8 cellular contexts compared by ENCODE assay signal in the genomic region with DNA sequence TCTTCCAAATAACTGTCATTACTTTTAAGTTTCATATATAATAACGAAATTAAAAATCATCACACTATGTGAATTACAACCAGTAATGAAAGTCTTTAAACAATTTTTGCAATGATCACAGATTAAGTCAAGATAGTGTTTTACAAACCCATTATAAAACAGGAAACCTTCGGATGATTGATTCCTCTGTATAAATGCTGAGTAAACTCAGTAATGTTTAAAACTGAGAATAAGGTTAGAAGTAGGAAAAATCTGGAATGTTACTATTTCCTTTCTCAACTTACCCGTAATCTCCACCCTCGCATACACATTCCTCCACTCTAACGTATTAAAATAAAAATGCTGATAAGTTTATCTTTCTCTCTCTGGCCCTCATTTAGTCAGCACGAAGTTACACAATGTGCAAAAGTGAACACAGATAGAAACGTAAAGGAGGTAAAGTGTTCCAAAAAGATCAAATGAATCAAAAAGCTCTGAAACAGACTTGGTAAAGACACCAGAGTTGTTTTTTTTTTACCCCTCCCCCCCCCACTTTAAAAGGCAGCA. TPM values are rescaled to one million over a fixed set of nuclear protein-coding genes. Genes with fewer than 3 reads are reported as not detected.
DNase-seq lines count a peak whose midpoint lies in the region; ATAC-seq, FAIRE-seq and TF ChIP-seq lines count a peak whose summit lies in the region.

No MANE protein-coding gene starts in this region.

- H2AK5ac ChIP-seq in neuronal stem cell (ENCODE audit: low read depth, low read length) = no peak overlapping the region

- DNase-seq in CD4-positive, alpha-beta memory T cell = no peak
- DNase-seq in neuronal stem cell (ENCODE audit: low spot score) = no peak
- no peak for DNase-seq in NCI-H748 treated with DMSO at 0.1 percent for 48 hours (lab: John Stamatoyannopoulos, UW)

- no peaks in the 10 kb centered on the region for H3K27me3 Mint-ChIP-seq in CD4-positive, alpha-beta memory T cell

- H3F3A ChIP-seq in OCI-LY1 (ENCODE audit: insufficient read depth, low read length) = no peaks in the 10 kb centered on the region

- POLR2A ChIA-PET in CD4-positive, alpha-beta memory T cell (lab: Charles Lee; ENCODE audit: partially characterized antibody) = interaction anchor here (1.0 to 6.8 kb wide), 8 partner anchors 13 to 178 kb away, joined by 3 to 233 read pairs (median 14); a partner anchor contains a TSS

- no CpG with 5 or more reads among the region's 7 CpGs for WGBS in neuronal stem cell (ENCODE audit: extremely low coverage in 2 of 2, insufficient read length in 2 of 2, insufficient replicate concordance in 1 of 2), 2 donors

- H2BK120ac ChIP-seq in neuronal stem cell (ENCODE audit: low read depth, low read length) = no peak overlapping the region

- no peak overlapping the region for H2BK15ac ChIP-seq in neuronal stem cell (ENCODE audit: low read length)

- peaks cover 3% of the 10 kb centered on the region for H3K79me1 ChIP-seq in neuronal stem cell (ENCODE audit: low read depth, low read length)

- H3K27ac Mint-ChIP-seq in CD4-positive, alpha-beta memory T cell = peak overlapping the region; percentile 98 to 100 (median 100)

- H3K14ac ChIP-seq in neuronal stem cell (ENCODE audit: low read length) = no peak overlapping the region

- peaks cover 46% of the 10 kb centered on the region for H3K4me1 ChIP-seq in CD4-positive, alpha-beta memory T cell (ENCODE audit: insufficient read depth, low read length)
- H3K4me1 ChIP-seq in OCI-LY1 (ENCODE audit: insufficient read depth, low read length, severe bottlenecking) = peaks cover 26% of the 10 kb centered on the region
- H3K4me1 ChIP-seq in neuronal stem cell (ENCODE audit: control insufficient read depth in 2 of 2, insufficient read depth in 1 of 2, low read depth in 1 of 2, low read length in 2 of 2) = peaks cover 0 to 2% of the 10 kb centered on the region in 2 donors

- intact Hi-C loops in CD4-positive, alpha-beta memory T cell (cut with micrococcal nuclease) = loop anchor here (2.0 kb wide), 3 partner anchors 25 to 1923 kb away; a partner anchor contains a TSS

- no peak overlapping the region for H3K23ac ChIP-seq in neuronal stem cell (ENCODE audit: low read depth, low read length, poor library complexity)

- H4K8ac ChIP-seq in neuronal stem cell (ENCODE audit: low read depth, low read length) = no peak overlapping the region

- CTCF ChIA-PET in CD4-positive, alpha-beta memory T cell (lab: Charles Lee; ENCODE audit: partially characterized antibody) = interaction anchor here (0.6 to 5.2 kb wide), 6 partner anchors 16 to 85 kb away, joined by 3 to 60 read pairs (median 16); a partner anchor contains a TSS

- 0 out of 2 replicates have a peak, but pooled peaks cover 2% of the 10 kb centered on the region for H4K20me1 ChIP-seq in OCI-LY1 (ENCODE audit: insufficient read depth, low read length)

- FAIRE-seq in endometrium (lab: Jason Lieb, UNC) = peak; percentile 15

- ATAC-seq in HG02610 (IDR thresholded peaks at IDR 0.05; ENCODE audit: unreplicated experiment) = no peak
- no peak for ATAC-seq in HG03520 (IDR thresholded peaks at IDR 0.05; ENCODE audit: unreplicated experiment)
- ATAC-seq in GM19395 (IDR thresholded peaks at IDR 0.05; ENCODE audit: unreplicated experiment) = no peak

- peaks cover 33 to 51% of the 10 kb centered on the region in 2 donors for H3K36me3 Mint-ChIP-seq in CD4-positive, alpha-beta memory T cell

- no peak overlapping the region for H3K4ac ChIP-seq in neuronal stem cell (ENCODE audit: low read length)

- no peak overlapping the region for H3K18ac ChIP-seq in neuronal stem cell (ENCODE audit: low read length)

- peak overlapping the region; percentile 83 for H3K4me2 ChIP-seq in OCI-LY1 (ENCODE audit: low read length)
- H3K4me2 ChIP-seq in neuronal stem cell (ENCODE audit: insufficient read depth, low read length, poor library complexity, severe bottlenecking) = peak overlapping the region; percentile 32

- TF ChIP-seq CTCF in OCI-LY1 (IDR thresholded peaks at IDR 0.05; ENCODE audit: low read length) = no peak

- no peaks in the 10 kb centered on the region for H3K9me3 ChIP-seq in CD4-positive, alpha-beta memory T cell (ENCODE audit: control insufficient read depth in 1 of 2, low read length in 2 of 2)
- no peaks in the 10 kb centered on the region for H3K9me3 ChIP-seq in OCI-LY1 (ENCODE audit: low read length)
- H3K9me3 ChIP-seq in neuronal stem cell (replicated peaks in 1 of 2; ENCODE audit: control insufficient read depth in 2 of 2, insufficient read depth in 1 of 2, low read depth in 1 of 2, low read length in 2 of 2) = peaks cover 0 to 5% of the 10 kb centered on the region in 2 donors

- peaks cover 14% of the 10 kb centered on the region for H3K36me3 ChIP-seq in CD4-positive, alpha-beta memory T cell (ENCODE audit: insufficient read depth, low read length)
- H3K36me3 ChIP-seq in OCI-LY1 (ENCODE audit: insufficient read depth, low read length) = peaks cover 34% of the 10 kb centered on the region
- peaks cover 5 to 51% of the 10 kb centered on the region in 2 donors for H3K36me3 ChIP-seq in neuronal stem cell (replicated peaks in 1 of 2; ENCODE audit: control insufficient read depth in 2 of 2, insufficient read depth in 2 of 2, low read length in 2 of 2)

- H3K4me3 ChIP-seq in CD4-positive, alpha-beta memory T cell (ENCODE audit: low read length in 2 of 2) = peak overlapping the region; percentile 92 to 95
- H3K4me3 ChIP-seq in OCI-LY1 (ENCODE audit: low read depth, low read length, poor library complexity, severe bottlenecking) (peak overlapping the region; percentile 99), neuronal stem cell (ENCODE audit: low read length in 2 of 2) (peak overlapping the region in 1 of 2 donors; percentile 88)

- peaks cover 51% of the 10 kb centered on the region for H3K79me2 ChIP-seq in OCI-LY1 (ENCODE audit: insufficient read depth, low read length)

- H3K27ac ChIP-seq in CD4-positive, alpha-beta memory T cell (ENCODE audit: low read depth, low read length) = peak overlapping the region; percentile 96
- H3K27ac ChIP-seq in OCI-LY1 (ENCODE audit: low read depth, low read length, poor library complexity, severe bottlenecking) (no peak overlapping the region), neuronal stem cell (replicated peaks; ENCODE audit: low read length) (no peak overlapping the region)

- no peak overlapping the region for H2AFZ ChIP-seq in OCI-LY1 (ENCODE audit: low read length)
- H2AFZ ChIP-seq in neuronal stem cell (ENCODE audit: low read length) = no peak overlapping the region

- H3K9ac ChIP-seq in OCI-LY1 (ENCODE audit: low read length) = peak overlapping the region; percentile 97
- H3K9ac ChIP-seq in neuronal stem cell (ENCODE audit: low read depth, low read length, poor library complexity) = no peak overlapping the region

- peak overlapping the region; percentile 97 to 100 (median 99) for H3K4me3 Mint-ChIP-seq in CD4-positive, alpha-beta memory T cell

- no peak overlapping the region for H2BK5ac ChIP-seq in neuronal stem cell (ENCODE audit: low read length)

- H4K91ac ChIP-seq in neuronal stem cell (ENCODE audit: low read depth, low read length, poor library complexity) = no peak overlapping the region

- peaks cover 28 to 76% (median 45%) of the 10 kb centered on the region in 4 donors for H3K4me1 Mint-ChIP-seq in CD4-positive, alpha-beta memory T cell

- H3K9me3 Mint-ChIP-seq in CD4-positive, alpha-beta memory T cell = no peaks in the 10 kb centered on the region

- H2BK12ac ChIP-seq in neuronal stem cell (ENCODE audit: low read length) = no peak overlapping the region

- H3K27me3 ChIP-seq in CD4-positive, alpha-beta memory T cell (ENCODE audit: insufficient read depth, low read length) = no peaks in the 10 kb centered on the region
- no peaks in the 10 kb centered on the region for H3K27me3 ChIP-seq in OCI-LY1 (ENCODE audit: insufficient read depth, low read length)
- no peaks in the 10 kb centered on the region for H3K27me3 ChIP-seq in neuronal stem cell (ENCODE audit: control insufficient read depth in 3 of 3, insufficient read depth in 3 of 3, low read depth in 1 of 3, low read length in 3 of 3)

- H3K9me2 ChIP-seq in OCI-LY1 (ENCODE audit: low read depth, low read length) = no peaks in the 10 kb centered on the region

RNA-seq across cellular contexts. Expression of a gene that starts 1.6 kb away (rescaled TPM):
- 100 to 1,000 TPM; 118 to 121 TPM for total RNA-seq in CD4-positive, alpha-beta memory T cell
- 10 to 100 TPM; 15.0 to 30.2 TPM for polyA plus RNA-seq in CD4-positive, alpha-beta memory T cell
- polyA plus RNA-seq in neuronal stem cell (2013, experiment 1 of 2) = 27.6 TPM
- polyA plus RNA-seq in neuronal stem cell (2013, experiment 2 of 2) = 28.0 TPM

RNA-seq across cellular contexts. Expression of a gene that starts 2.1 kb away (rescaled TPM):
- total RNA-seq in CD4-positive, alpha-beta memory T cell = 10 to 100 TPM; 13.1 to 14.0 TPM
- polyA plus RNA-seq in CD4-positive, alpha-beta memory T cell = 10 to 100 TPM in 1 of 2 donors, 1 to 10 TPM in 1; 6.3 to 10.4 TPM
- 15.2 TPM for polyA plus RNA-seq in neuronal stem cell (2013, experiment 1 of 2)
- polyA plus RNA-seq in neuronal stem cell (2013, experiment 2 of 2) = 15.2 TPM

RNA-seq across cellular contexts. Expression of a gene that starts 23.8 kb away (rescaled TPM):
- total RNA-seq in CD4-positive, alpha-beta memory T cell = 10 to 100 TPM; 10.5 to 14.1 TPM
- polyA plus RNA-seq in CD4-positive, alpha-beta memory T cell = 10 to 100 TPM; 28.0 to 49.0 TPM
- polyA plus RNA-seq in neuronal stem cell (2013, experiment 1 of 2) = 4.7 TPM
- 4.9 TPM for polyA plus RNA-seq in neuronal stem cell (2013, experiment 2 of 2)
